1 cellular context compared by ENCODE assay signal in genomic region chr14:89416002-89416995, GRCh38.
TF ChIP-seq lines count a peak whose summit lies in the region.

No MANE protein-coding gene starts in this region.

TF ChIP-seq in K562, 482 proteins besides CTCF, POLR2A, EP300 and RAD21 (continued from another document and continues in another):
- peak; percentile 89 for TF ChIP-seq PBX2 (CRISPR knock-in tag; IDR thresholded peaks at IDR 0.05; ENCODE audit: low read depth)
- peak; percentile 97 for TF ChIP-seq PBX2 (tag; conservative IDR thresholded peaks at IDR 0.05; ENCODE audit: low read depth)
- TF ChIP-seq IRF1 (CRISPR knock-in tag; IDR thresholded peaks at IDR 0.05; ENCODE audit: borderline replicate concordance) = no peak
- TF ChIP-seq E2F5 (CRISPR knock-in tag; IDR thresholded peaks at IDR 0.05) = no peak
- no peak for TF ChIP-seq ELK1 (CRISPR knock-in tag; IDR thresholded peaks at IDR 0.05)
- TF ChIP-seq MCM3 (IDR thresholded peaks at IDR 0.05) = no peak
- no peak for TF ChIP-seq WHSC1 (IDR thresholded peaks at IDR 0.05; ENCODE audit: low read length)
- TF ChIP-seq TSHZ1 (CRISPR knock-in tag; IDR thresholded peaks at IDR 0.05) = no peak
- TF ChIP-seq CREB3 (tag; conservative IDR thresholded peaks at IDR 0.05; ENCODE audit: low read depth) = no peak
- no peak for TF ChIP-seq RERE (CRISPR knock-in tag; IDR thresholded peaks at IDR 0.05; ENCODE audit: borderline replicate concordance)
- TF ChIP-seq AFF1 (IDR thresholded peaks at IDR 0.05; ENCODE audit: low read depth in 1 of 2, partially characterized antibody in 2 of 2) = no peak
- no peak for TF ChIP-seq NR2C2 (CRISPR knock-in tag; IDR thresholded peaks at IDR 0.05)
- TF ChIP-seq NR2C2 (tag; IDR thresholded peaks at IDR 0.05) = no peak
- no peak for TF ChIP-seq TAF9B (IDR thresholded peaks at IDR 0.05; ENCODE audit: partially characterized antibody)
- peak; percentile 48 for TF ChIP-seq CXXC5 (CRISPR knock-in tag; IDR thresholded peaks at IDR 0.05)
- no peak for TF ChIP-seq JUND (IDR thresholded peaks at IDR 0.05; ENCODE audit: borderline replicate concordance, low read depth, low read length)
- TF ChIP-seq JUND (tag; IDR thresholded peaks at IDR 0.05; ENCODE audit: borderline replicate concordance, low read depth, low read length) = no peak
- no peak for TF ChIP-seq ZNF77 (CRISPR knock-in tag; IDR thresholded peaks at IDR 0.05)
- no peak for TF ChIP-seq ZFPM2 (CRISPR knock-in tag; IDR thresholded peaks at IDR 0.05)
- TF ChIP-seq TFAM (CRISPR knock-in tag; conservative IDR thresholded peaks at IDR 0.05) = no peak
- TF ChIP-seq ZBTB11 (CRISPR knock-in tag; IDR thresholded peaks at IDR 0.05) = 0 out of 6 replicates have a peak, but pooled peaks of 1 of the 3 experiments have one; percentile 10
- TF ChIP-seq ARID2 (IDR thresholded peaks at IDR 0.05) = no peak
- peak; percentile 68; the same call in 1 of the 2 replicates for TF ChIP-seq VEZF1 (CRISPR knock-in tag; IDR thresholded peaks at IDR 0.05)
- no peak for TF ChIP-seq ZNF232 (CRISPR knock-in tag; IDR thresholded peaks at IDR 0.05)
- peak; percentile 77 for TF ChIP-seq RBM25 (IDR thresholded peaks at IDR 0.05; ENCODE audit: low read depth, low read length, severe bottlenecking)
- peak; percentile 15; the same call in 1 of the 2 replicates for TF ChIP-seq ZBTB7A (IDR thresholded peaks at IDR 0.05; ENCODE audit: borderline replicate concordance, control insufficient read depth, low read depth, low read length)
